Comparison of ENCODE assay signal across 21 cellular contexts in the genomic region with DNA sequence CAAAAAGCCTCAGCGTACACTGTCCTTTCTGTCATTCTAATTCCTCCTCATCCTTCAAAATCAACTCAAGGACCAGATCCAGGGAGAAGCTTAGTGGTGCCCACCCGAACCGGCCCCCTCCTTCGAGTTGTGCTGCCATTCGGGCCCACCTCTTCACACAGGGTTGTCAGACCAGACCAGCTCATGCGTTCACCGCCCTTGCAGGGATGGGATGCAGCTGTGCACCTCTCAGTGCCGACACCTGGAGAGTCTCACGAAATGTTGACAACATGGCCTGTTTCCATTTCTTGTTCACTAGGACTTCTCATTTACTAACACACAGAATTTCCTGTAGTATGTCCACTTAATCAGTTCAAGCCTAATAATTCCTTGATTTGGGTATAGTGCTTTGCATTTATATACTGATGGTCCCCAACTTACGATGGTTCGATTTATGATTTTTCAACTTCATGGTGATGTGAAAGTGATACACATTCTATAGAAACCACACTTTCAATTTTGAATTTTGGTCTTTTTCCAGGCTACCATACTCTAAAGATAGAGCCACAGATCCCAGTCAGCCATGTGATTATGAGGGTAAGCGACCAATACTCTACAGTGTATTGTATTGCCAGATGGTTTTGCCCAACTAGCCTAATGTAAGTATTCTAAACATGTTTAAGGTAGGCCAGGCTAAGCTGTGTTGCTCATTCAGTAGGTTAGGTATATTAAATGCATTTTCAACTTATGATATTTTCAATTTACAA. TPM values are rescaled to one million over a fixed set of nuclear protein-coding genes. Genes with fewer than 3 reads are reported as not detected.
"Had no signal": no experiment of that assay in that cellular context is flagged by ENCODE, and none has a peak within 500 bp of the region (broad histone marks: within the 10 kb centered on the region; RNA-seq: fewer than 3 reads in every experiment).

No MANE protein-coding gene starts in this region.

- H3K4me3 ChIP-seq: hepatocyte, left ventricle myocardium inferior, lower lobe of right lung, right atrium auricular region, sigmoid colon, skin epidermis, upper lobe of left lung, uterus had no signal

- H2AFZ ChIP-seq: hepatocyte had no signal

- H3K27me3 ChIP-seq: hepatocyte, neutrophil, right atrium auricular region, sigmoid colon, upper lobe of left lung, uterus had no signal

- DNase-seq: effector CD8-positive, alpha-beta T cell; foreskin melanocyte; head of caudate nucleus; kidney; left cardiac atrium; left ventricle myocardium inferior; lower lobe of right lung; mesenchymal stem cell; naive B cell; sigmoid colon; stimulated activated CD4-positive, alpha-beta T cell treated with anti-CD3 and anti-CD28 coated beads, Interleukin-2, amount 100 ng/mL, for 24 hours; stimulated activated CD4-positive, alpha-beta T cell treated with anti-CD3 and anti-CD28 coated beads, Interleukin-4, amount 100 ng/mL, for 4 hours; stimulated activated naive CD4-positive, alpha-beta T cell treated with Interleukin-2 at 50 U/mL for 16 hours; upper lobe of left lung; uterus had no signal

- H3K4me1 ChIP-seq: lower lobe of right lung, upper lobe of left lung had no signal

- H3K4me3 Mint-ChIP-seq: naive B cell, nephron had no signal

- H3K4me2 ChIP-seq: hepatocyte had no signal

- ATAC-seq: left cardiac atrium, lower lobe of right lung had no signal

- H3K36me3 ChIP-seq: uterus had no signal

- H3K27ac ChIP-seq: hepatocyte, left ventricle myocardium inferior, lower lobe of right lung, neutrophil, right atrium auricular region, sigmoid colon, skin epidermis, upper lobe of left lung had no signal

- H3K27ac Mint-ChIP-seq: nephron had no signal

- H3K27me3 Mint-ChIP-seq: naive B cell had no signal

RNA-seq across cellular contexts. Expression of a gene that starts 55.2 kb away (rescaled TPM):
- total RNA-seq: dermis microvascular lymphatic vessel endothelial cell had no signal
